25 cellular contexts compared by ENCODE assay signal in genomic region chr6:97322811-97323210, GRCh38. TPM values are rescaled to one million over a fixed set of nuclear protein-coding genes. Genes with fewer than 3 reads are reported as not detected.
DNase-seq lines count a peak whose midpoint lies in the region; ATAC-seq and TF ChIP-seq lines count a peak whose summit lies in the region.
"Had no signal": no experiment of that assay in that cellular context is flagged by ENCODE, and none has a peak within 500 bp of the region (broad histone marks: within the 10 kb centered on the region; RNA-seq: fewer than 3 reads in every experiment).

No MANE protein-coding gene starts in this region.

- H2AFZ ChIP-seq in mesenchymal stem cell (ENCODE audit: low read depth, low read length) = no peak overlapping the region
- H2AFZ ChIP-seq: parathyroid adenoma had no signal

- no peaks in the 10 kb centered on the region for H3K36me3 ChIP-seq in mesenchymal stem cell (ENCODE audit: control insufficient read depth in 1 of 2, insufficient read depth in 2 of 2, low read depth in 1 of 2, low read length in 2 of 2)
- H3K36me3 ChIP-seq: gastrocnemius medialis, vagina had no signal

- no peak overlapping the region for H3K4ac ChIP-seq in mesenchymal stem cell (ENCODE audit: low read depth in 1 of 2, low read length in 2 of 2)

- no peak overlapping the region for H3K9ac ChIP-seq in mesenchymal stem cell (ENCODE audit: low read length)
- H3K9ac ChIP-seq: parathyroid adenoma had no signal

- H3K27me3 ChIP-seq in mesenchymal stem cell (ENCODE audit: control insufficient read depth in 1 of 2, insufficient read depth in 1 of 2, low read length in 2 of 2) = no peaks in the 10 kb centered on the region
- H3K27me3 ChIP-seq: gastrocnemius medialis, vagina had no signal

- TF ChIP-seq CTCF in AG04449 (IDR thresholded peaks at IDR 0.05; ENCODE audit: insufficient read depth, low read length, missing control alignments) (no peak), HFFc6 (IDR thresholded peaks at IDR 0.05) (no peak), foreskin fibroblast (IDR thresholded peaks at IDR 0.05; ENCODE audit: low read depth, low read length) (no peak)

- H3K36me3 Mint-ChIP-seq in HFFc6 (ENCODE audit: low read depth) = peaks cover 4% of the 10 kb centered on the region; the same call in 1 of the 2 replicates
- H3K36me3 Mint-ChIP-seq: T-cell had no signal

- H2AK5ac ChIP-seq in mesenchymal stem cell (ENCODE audit: low read length, severe bottlenecking) = no peak overlapping the region

- peaks cover 6% of the 10 kb centered on the region; the same call in 1 of the 2 replicates for H3K9me3 Mint-ChIP-seq in HFFc6
- H3K9me3 Mint-ChIP-seq: T-cell had no signal

- H3K27ac ChIP-seq in mesenchymal stem cell (ENCODE audit: low read length, poor library complexity, severe bottlenecking) = no peak overlapping the region
- H3K27ac ChIP-seq: gastrocnemius medialis, parathyroid adenoma, skin epidermis, vagina had no signal

- no peak overlapping the region for H3K23ac ChIP-seq in mesenchymal stem cell (ENCODE audit: low read length in 2 of 2)

- H3K27me3 Mint-ChIP-seq in HFFc6 (ENCODE audit: insufficient read depth) = no peaks in the 10 kb centered on the region; the same call in none of the 2 replicates

- no CpG with 5 or more reads among the region's 1 CpG for WGBS in mesenchymal stem cell

- H3K18ac ChIP-seq in mesenchymal stem cell (ENCODE audit: low read depth in 1 of 2, low read length in 2 of 2) = no peak overlapping the region

- H3K4me3 Mint-ChIP-seq in HFFc6 = peak overlapping the region; percentile 61
- H3K4me3 Mint-ChIP-seq: CD4-positive, alpha-beta T cell; naive thymus-derived CD8-positive, alpha-beta T cell; T-cell had no signal

- CTCF ChIA-PET in AG04449 (lab: Yijun Ruan, JAX) = interaction anchor here (1.0 to 1.6 kb wide), 2 partner anchors 108 to 136 kb away, joined by 3 to 4 read pairs; no protein-coding TSS in a partner anchor

- POLR2A ChIA-PET in AG04449 (lab: Yijun Ruan, JAX) = interaction anchor here (0.6 kb wide), 1 partner anchor 112 kb away, joined by 3 read pairs; no protein-coding TSS in a partner anchor

- no peak overlapping the region for H3K4me2 ChIP-seq in mesenchymal stem cell (ENCODE audit: low read length, poor library complexity, severe bottlenecking)

- no peak overlapping the region for H2BK12ac ChIP-seq in mesenchymal stem cell (ENCODE audit: low read length in 2 of 2)

- H3K4me1 ChIP-seq in mesenchymal stem cell (ENCODE audit: control insufficient read depth, insufficient read depth, low read depth, low read length) = no peaks in the 10 kb centered on the region
- H3K4me1 ChIP-seq: gastrocnemius medialis, parathyroid adenoma, vagina had no signal

- H2BK5ac ChIP-seq in mesenchymal stem cell (ENCODE audit: low read depth, low read length, poor library complexity, severe bottlenecking) = no peak overlapping the region

- peaks cover 38% of the 10 kb centered on the region for H3K4me1 Mint-ChIP-seq in HFFc6 (ENCODE audit: low read depth)
- H3K4me1 Mint-ChIP-seq: naive thymus-derived CD8-positive, alpha-beta T cell; T-cell had no signal

- H4K8ac ChIP-seq in mesenchymal stem cell (ENCODE audit: low read length) = no peak overlapping the region

- H2BK120ac ChIP-seq in mesenchymal stem cell (ENCODE audit: low read depth, low read length) = no peak overlapping the region

- H2BK15ac ChIP-seq in mesenchymal stem cell (ENCODE audit: low read depth, poor library complexity, severe bottlenecking) = no peak overlapping the region

- H3K27ac Mint-ChIP-seq in HFFc6 = peak overlapping the region; percentile 71
- H3K27ac Mint-ChIP-seq: CD4-positive, alpha-beta T cell; naive thymus-derived CD8-positive, alpha-beta T cell; T-cell had no signal

- H3K4me3 ChIP-seq in AG04449 (ENCODE audit: low read depth, low read length) = no peak overlapping the region
- no peak overlapping the region for H3K4me3 ChIP-seq in foreskin fibroblast (ENCODE audit: low read depth in 1 of 2, low read length in 2 of 2)
- no peak overlapping the region for H3K4me3 ChIP-seq in mesenchymal stem cell (ENCODE audit: insufficient read depth in 1 of 2, low read depth in 1 of 2, low read length in 2 of 2)
- H3K4me3 ChIP-seq: gastrocnemius medialis, skin epidermis, vagina had no signal

- no peaks in the 10 kb centered on the region for H3K9me3 ChIP-seq in mesenchymal stem cell (ENCODE audit: control insufficient read depth, low read length)
- H3K9me3 ChIP-seq: gastrocnemius medialis, vagina had no signal

- H3K14ac ChIP-seq in mesenchymal stem cell (ENCODE audit: low read length in 2 of 2) = no peak overlapping the region

- H3K79me1 ChIP-seq in mesenchymal stem cell (replicated peaks; ENCODE audit: low read length, poor library complexity, severe bottlenecking) = no peaks in the 10 kb centered on the region

- no peak overlapping the region for H4K91ac ChIP-seq in mesenchymal stem cell (ENCODE audit: low read length)

- ATAC-seq in SK-N-SH treated with all-trans-retinoic acid at 6 μM for 48 hours = peak; percentile 80; the same call in 2 of the 3 replicates
- no peak for ATAC-seq in HG02973 (IDR thresholded peaks at IDR 0.05; ENCODE audit: unreplicated experiment)
- ATAC-seq: gastrocnemius medialis; left cardiac atrium; naive thymus-derived CD8-positive, alpha-beta T cell; Right ventricle myocardium inferior; T-cell had no signal

- DNase-seq in AG04449 (ENCODE audit: low read depth, low spot score) (peak; percentile 29), HFFc6 (peak; percentile 86), foreskin fibroblast (peak; percentile 10 to 14), hypothalamus (lab: John Stamatoyannopoulos, UW) (no peak), mesenchymal stem cell (no peak), glomerular visceral epithelial cell (ENCODE audit: extremely low spot score) (no peak)
- DNase-seq: activated CD4-positive, alpha-beta T cell treated with anti-CD3 and anti-CD28 coated beads, Interleukin-2, amount 50 U/mL, for 1 hour; activated naive CD4-positive, alpha-beta T cell treated with Interleukin-2 at 50 U/mL for 16 hours; CD4-positive, alpha-beta T cell; DMS153; gastrocnemius medialis; KG1; left cardiac atrium; naive thymus-derived CD8-positive, alpha-beta T cell; NCI-H1105; NCI-H2081 treated with DMSO at 0.1 percent for 48 hours; NCI-H510A treated with DMSO at 0.1 percent for 48 hours; substantia nigra; T-cell had no signal

TF ChIP-seq in SK-N-SH treated with all-trans-retinoic acid at 6 μM for 48 hours, 23 proteins besides CTCF, POLR2A, EP300 and RAD21 (continues in another document):
- no peak for TF ChIP-seq GLIS3 (CRISPR knock-in tag; IDR thresholded peaks at IDR 0.05)
- no peak for TF ChIP-seq RARB (CRISPR knock-in tag; IDR thresholded peaks at IDR 0.05)
- no peak for TF ChIP-seq ZNF565 (CRISPR knock-in tag; conservative IDR thresholded peaks at IDR 0.05; ENCODE audit: low read depth)
- TF ChIP-seq ARNTL (CRISPR knock-in tag; IDR thresholded peaks at IDR 0.05; ENCODE audit: borderline replicate concordance, low read depth) = no peak
- TF ChIP-seq TSHZ2 (CRISPR knock-in tag; IDR thresholded peaks at IDR 0.05) = no peak
- no peak for TF ChIP-seq POU6F1 (CRISPR knock-in tag; IDR thresholded peaks at IDR 0.05; ENCODE audit: borderline replicate concordance, low read depth)
- TF ChIP-seq TOX (CRISPR knock-in tag; IDR thresholded peaks at IDR 0.05; ENCODE audit: borderline replicate concordance) = no peak
- TF ChIP-seq TCF4 (CRISPR knock-in tag; IDR thresholded peaks at IDR 0.05; ENCODE audit: borderline replicate concordance) = no peak
- TF ChIP-seq ZNF70 (CRISPR knock-in tag; IDR thresholded peaks at IDR 0.05) = no peak

RNA-seq across cellular contexts. Expression of gene MMS22L, which starts 39.8 kb away (rescaled TPM):
- 10 to 100 TPM in 5 of 6 experiments, 1 to 10 TPM in 1; 6.2 to 15.7 (median 13.6) TPM for total RNA-seq in HFFc6 (2021; fragmentation: NEBNext Ultra II Directional; extraction: Animal tissue kit (Norgen Biotek cat#: 25700))
- 3.6 TPM for polyA plus RNA-seq in mesenchymal stem cell (2013, experiment 1 of 2)
- 3.6 TPM for polyA plus RNA-seq in mesenchymal stem cell (2013, experiment 2 of 2)

Comparison
In these comparisons a context has a peak if more than half of its experiments do, and no peak if none do; other contexts are left out.
1. DNase-seq: peak in AG04449 (single experiment), HFFc6 (single experiment) and foreskin fibroblast (2 of 2); none in hypothalamus (0 of 51), mesenchymal stem cell (single experiment) and glomerular visceral epithelial cell (single experiment).